Comparison of ENCODE assay signal across 24 cellular contexts in the genomic region with DNA sequence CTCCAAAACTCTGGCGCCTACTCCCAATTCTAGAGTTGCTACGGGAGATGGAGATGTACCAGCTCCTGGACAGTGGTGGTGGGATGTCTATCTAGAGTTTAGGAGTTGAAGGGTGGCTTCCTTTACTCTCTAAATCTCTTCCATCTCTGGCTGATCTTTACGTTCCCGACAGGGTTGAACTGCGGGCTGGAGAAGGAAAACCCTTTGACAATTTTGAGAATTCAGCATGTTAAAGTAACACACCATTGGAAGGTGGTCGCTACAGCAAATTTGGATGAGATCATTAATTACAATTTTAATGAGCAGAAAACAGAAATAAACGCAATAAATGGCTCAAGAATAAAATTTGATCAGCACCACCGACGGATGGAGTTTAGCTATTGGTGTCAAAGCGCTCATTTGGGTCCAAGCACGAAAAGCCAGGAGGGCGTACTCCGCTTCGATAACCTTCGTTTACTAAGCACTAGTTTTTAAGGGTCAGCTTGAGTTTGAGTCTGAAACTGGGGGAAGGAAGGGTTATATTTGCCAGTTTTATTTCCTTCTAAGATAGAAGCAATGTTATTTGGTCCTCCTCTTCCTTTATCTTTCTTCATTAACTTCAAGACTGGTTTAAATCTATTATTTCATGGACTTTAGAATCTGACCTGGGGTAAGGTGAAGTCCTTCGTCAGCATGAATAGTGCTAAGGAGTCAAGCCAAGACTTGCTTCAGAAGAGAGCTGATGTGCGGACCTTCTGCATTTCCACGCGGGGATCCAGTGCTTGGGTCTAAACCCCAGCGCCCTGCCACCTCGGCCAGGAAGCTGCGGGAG. TPM values are rescaled to one million over a fixed set of nuclear protein-coding genes. Genes with fewer than 3 reads are reported as not detected.
DNase-seq lines count a peak whose midpoint lies in the region; ATAC-seq lines count a peak whose summit lies in the region.
"Had no signal": no experiment of that assay in that cellular context is flagged by ENCODE, and none has a peak within 500 bp of the region (broad histone marks: within the 10 kb centered on the region; RNA-seq: fewer than 3 reads in every experiment).

No MANE protein-coding gene starts in this region.

- no peak overlapping the region for H2BK5ac ChIP-seq in neuronal stem cell (ENCODE audit: low read length)

- peaks cover 86% of the 10 kb centered on the region for H3K27me3 Mint-ChIP-seq in T-helper 1 cell treated with Interleukin-12 subunit alpha and Interleukin-12 subunit beta and Interleukin-4 antibody, amounts not matched to agents 30 μg/mL and 1 μg/mL, for 36 hours (ENCODE audit: low read depth)
- H3K27me3 Mint-ChIP-seq in IgD-negative memory B cell, result peaks cover 70% of the 10 kb centered on the region

- H3K36me3 Mint-ChIP-seq in T-helper 1 cell treated with Interleukin-12 subunit alpha and Interleukin-12 subunit beta and Interleukin-4 antibody, amounts not matched to agents 30 μg/mL and 1 μg/mL, for 36 hours (ENCODE audit: low read depth), result peaks cover 6% of the 10 kb centered on the region
- no peaks in the 10 kb centered on the region for H3K36me3 Mint-ChIP-seq in IgD-negative memory B cell

- no peak for DNase-seq in T-helper 1 cell
- no peak for DNase-seq in neuronal stem cell (ENCODE audit: low spot score)
- DNase-seq in HPDE6-E6E7 (ENCODE audit: extremely low spot score), result no peak
- DNase-seq in NCI-H2107 treated with DMSO at 0.1 percent for 48 hours (lab: John Stamatoyannopoulos, UW; ENCODE audit: unreplicated experiment), result no peak
- DNase-seq: activated CD4-positive, alpha-beta memory T cell treated with anti-CD3 and anti-CD28 coated beads for 36 hours; activated CD8-positive, alpha-beta memory T cell treated with anti-CD3 and anti-CD28 coated beads, Interleukin-2, amount 50 U/mL, for 4 hours; activated effector memory CD4-positive, alpha-beta T cell treated with Interleukin-2 at 50 U/mL for 16 hours; CD4-positive, CD25-positive, alpha-beta regulatory T cell; GOT3; heart left ventricle; lower lobe of right lung; NCI-H1105; NCI-H1930; PC-9; psoas muscle; Right ventricle myocardium superior; stimulated activated CD4-positive, alpha-beta T cell treated with anti-CD3 and anti-CD28 coated beads, Interleukin-15, amount 100 ng/mL, for 24 hours; stimulated activated naive CD8-positive, alpha-beta T cell treated with anti-CD3 and anti-CD28 coated beads, Interleukin-15, Interleukin-2, amounts not matched to agents 100 U/mL and 50 U/mL, for 24 hours had no signal

- H3K9ac ChIP-seq in neuronal stem cell (ENCODE audit: low read depth, low read length, poor library complexity), result no peak overlapping the region

- 34 to 37% methylated on average over 22 of the region's 22 CpGs for WGBS in esophagus, 2 donors
- WGBS in neuronal stem cell (ENCODE audit: extremely low coverage in 2 of 2, insufficient read length in 2 of 2, insufficient replicate concordance in 1 of 2), 2 donors, result no CpG with 5 or more reads among the region's 22 CpGs

- peak overlapping the region; percentile 44 for H2AK5ac ChIP-seq in neuronal stem cell (ENCODE audit: low read depth, low read length)

- H4K91ac ChIP-seq in neuronal stem cell (ENCODE audit: low read depth, low read length, poor library complexity), result no peak overlapping the region

- H3K27ac ChIP-seq in esophagus (ENCODE audit: low read depth in 2 of 2, low read length in 1 of 2) (peak overlapping the region; percentile 69 to 82), neuronal stem cell (replicated peaks; ENCODE audit: low read length) (no peak overlapping the region)
- H3K27ac ChIP-seq: 22Rv1, heart left ventricle, lower lobe of right lung, PC-9, psoas muscle, vagina had no signal

- peak overlapping the region; percentile 5 for H3K27ac Mint-ChIP-seq in T-helper 1 cell treated with Interleukin-12 subunit alpha and Interleukin-12 subunit beta and Interleukin-4 antibody, amounts not matched to agents 30 μg/mL and 1 μg/mL, for 36 hours
- peak overlapping the region in 2 of 3 donors; percentile 68 to 70 for H3K27ac Mint-ChIP-seq in IgD-negative memory B cell
- H3K27ac Mint-ChIP-seq: activated CD4-positive, alpha-beta memory T cell treated with anti-CD3 and anti-CD28 coated beads for 36 hours; CD4-positive, CD25-positive, alpha-beta regulatory T cell had no signal

- no peak overlapping the region for H3K14ac ChIP-seq in neuronal stem cell (ENCODE audit: low read length)

- H3K4me3 Mint-ChIP-seq in T-helper 1 cell treated with Interleukin-12 subunit alpha and Interleukin-12 subunit beta and Interleukin-4 antibody, amounts not matched to agents 30 μg/mL and 1 μg/mL, for 36 hours, result no peak overlapping the region
- H3K4me3 Mint-ChIP-seq in IgD-negative memory B cell, result peak overlapping the region in 3 of 4 donors; percentile 42 to 87 (median 87)
- H3K4me3 Mint-ChIP-seq: activated CD4-positive, alpha-beta memory T cell treated with anti-CD3 and anti-CD28 coated beads for 36 hours had no signal

- peak overlapping the region; percentile 23 for H3K18ac ChIP-seq in neuronal stem cell (ENCODE audit: low read length)

- peaks cover 8% of the 10 kb centered on the region for H3K4me1 Mint-ChIP-seq in T-helper 1 cell treated with Interleukin-12 subunit alpha and Interleukin-12 subunit beta and Interleukin-4 antibody, amounts not matched to agents 30 μg/mL and 1 μg/mL, for 36 hours (ENCODE audit: low read depth)
- H3K4me1 Mint-ChIP-seq in IgD-negative memory B cell, result peaks cover 9 to 10% (median 10%) of the 10 kb centered on the region in 3 donors

- no peak overlapping the region for H2BK12ac ChIP-seq in neuronal stem cell (ENCODE audit: low read length)

- H4K8ac ChIP-seq in neuronal stem cell (ENCODE audit: low read depth, low read length), result no peak overlapping the region

- H3K79me1 ChIP-seq in neuronal stem cell (ENCODE audit: low read depth, low read length), result peaks cover 2% of the 10 kb centered on the region

- no peak for ATAC-seq in HG02885 (IDR thresholded peaks at IDR 0.05; ENCODE audit: poor library complexity, unreplicated experiment)
- ATAC-seq: heart left ventricle; lower lobe of right lung; psoas muscle; stimulated activated naive CD8-positive, alpha-beta T cell treated with anti-CD3 and anti-CD28 coated beads, Interleukin-15, Interleukin-2, amounts not matched to agents 100 U/mL and 50 U/mL, for 24 hours had no signal

- H2BK120ac ChIP-seq in neuronal stem cell (ENCODE audit: low read depth, low read length), result no peak overlapping the region

- peaks cover 7% of the 10 kb centered on the region for H3K9me3 Mint-ChIP-seq in T-helper 1 cell treated with Interleukin-12 subunit alpha and Interleukin-12 subunit beta and Interleukin-4 antibody, amounts not matched to agents 30 μg/mL and 1 μg/mL, for 36 hours
- peaks cover 2 to 20% (median 10%) of the 10 kb centered on the region in 3 donors for H3K9me3 Mint-ChIP-seq in IgD-negative memory B cell

- H3K27me3 ChIP-seq in esophagus (ENCODE audit: control insufficient read depth in 1 of 2, insufficient read depth in 2 of 2, low read length in 2 of 2), result peaks cover 0 to 32% of the 10 kb centered on the region in 2 donors
- H3K27me3 ChIP-seq in neuronal stem cell (ENCODE audit: control insufficient read depth in 3 of 3, insufficient read depth in 3 of 3, low read depth in 1 of 3, low read length in 3 of 3), result peaks cover 48 to 79% (median 78%) of the 10 kb centered on the region in 3 experiments

- H3K4me1 ChIP-seq in esophagus (ENCODE audit: control insufficient read depth in 2 of 2, insufficient read depth in 2 of 2, low read length in 1 of 2) (peaks cover 6 to 9% of the 10 kb centered on the region in 2 donors), neuronal stem cell (ENCODE audit: control insufficient read depth in 2 of 2, insufficient read depth in 1 of 2, low read depth in 1 of 2, low read length in 2 of 2) (peaks cover 2 to 13% of the 10 kb centered on the region in 2 donors)

- no peak overlapping the region for H2BK15ac ChIP-seq in neuronal stem cell (ENCODE audit: low read length)

- H3K23ac ChIP-seq in neuronal stem cell (ENCODE audit: low read depth, low read length, poor library complexity), result peak overlapping the region; percentile 70

- no peak overlapping the region for H3K4ac ChIP-seq in neuronal stem cell (ENCODE audit: low read length)

- H3K9me3 ChIP-seq in esophagus (ENCODE audit: control insufficient read depth in 2 of 2, insufficient read depth in 1 of 2, low read depth in 1 of 2, low read length in 1 of 2) (peaks cover 0 to 5% of the 10 kb centered on the region in 2 donors), neuronal stem cell (replicated peaks in 1 of 2; ENCODE audit: control insufficient read depth in 2 of 2, insufficient read depth in 1 of 2, low read depth in 1 of 2, low read length in 2 of 2) (peaks cover 0 to 8% of the 10 kb centered on the region in 2 donors)
- H3K9me3 ChIP-seq: heart left ventricle, lower lobe of right lung, psoas muscle, vagina had no signal

- H3K4me3 ChIP-seq in esophagus (ENCODE audit: low read depth in 1 of 2, low read length in 2 of 2) (peak overlapping the region in 1 of 2 donors; percentile 20), neuronal stem cell (ENCODE audit: low read length in 2 of 2) (no peak overlapping the region)

- peaks cover 0 to 2% of the 10 kb centered on the region in 2 donors for H3K36me3 ChIP-seq in esophagus (ENCODE audit: control insufficient read depth in 2 of 2, insufficient read depth in 2 of 2, low read length in 1 of 2)
- no peaks in the 10 kb centered on the region for H3K36me3 ChIP-seq in neuronal stem cell (replicated peaks in 1 of 2; ENCODE audit: control insufficient read depth in 2 of 2, insufficient read depth in 2 of 2, low read length in 2 of 2)
- H3K36me3 ChIP-seq: heart left ventricle, lower lobe of right lung, vagina had no signal

- H2AFZ ChIP-seq in neuronal stem cell (ENCODE audit: low read length), result no peak overlapping the region
- H2AFZ ChIP-seq: PC-9 had no signal

- H3K4me2 ChIP-seq in neuronal stem cell (ENCODE audit: insufficient read depth, low read length, poor library complexity, severe bottlenecking), result no peak overlapping the region

RNA-seq across cellular contexts. Expression of a gene that starts 1.5 kb away (rescaled TPM):
- polyA plus RNA-seq in IgD-negative memory B cell, result not detected
- polyA plus RNA-seq in esophagus, result 1 to 10 TPM; 2.5 to 8.2 TPM
- polyA plus RNA-seq in neuronal stem cell (2013, experiment 1 of 2), result 0.13 TPM
- polyA plus RNA-seq in neuronal stem cell (2013, experiment 2 of 2), result 0.17 TPM
- polyA plus RNA-seq: CD4-positive, CD25-positive, alpha-beta regulatory T cell; heart left ventricle; psoas muscle had no signal
